Comparison of ENCODE assay signal across 28 cellular contexts in genomic region chr2:2837768-2838547, GRCh38.
A peak's percentile ranks its signal among the peaks of the same experiment; 100 is the strongest.
DNase-seq lines count a peak whose midpoint lies in the region; ATAC-seq and TF ChIP-seq lines count a peak whose summit lies in the region.
"Had no signal": no experiment of that assay in that cellular context is flagged by ENCODE, and none has a peak within 500 bp of the region (broad histone marks: within the 10 kb centered on the region; RNA-seq: fewer than 3 reads in every experiment).

No MANE protein-coding gene starts in this region.

- H3K36me3 ChIP-seq in BLaER1 = no peaks in the 10 kb centered on the region
- H3K36me3 ChIP-seq: BLaER1 treated with 17β-estradiol and CSF1 and Interleukin-3, amounts not matched to agents 10 nM and 100 nM; gastroesophageal sphincter had no signal

- no peak overlapping the region for H4K5ac ChIP-seq in H9 (ENCODE audit: insufficient read length, low read depth, low read length)

- no peak overlapping the region for H2BK5ac ChIP-seq in H9 (ENCODE audit: insufficient read length, low read length)

- H2BK120ac ChIP-seq in H9 (ENCODE audit: low read depth, low read length, poor library complexity, severe bottlenecking) = no peak overlapping the region

- H4K91ac ChIP-seq in H9 (ENCODE audit: insufficient read length, low read depth, low read length) = no peak overlapping the region

- H3K9me3 ChIP-seq in BLaER1 (no peaks in the 10 kb centered on the region), H9 (ENCODE audit: control insufficient read depth, low read depth, low read length) (no peaks in the 10 kb centered on the region)
- H3K9me3 ChIP-seq: BLaER1 treated with 17β-estradiol and CSF1 and Interleukin-3, amounts not matched to agents 10 nM and 100 nM; body of pancreas; gastroesophageal sphincter had no signal

- H3K36me3 Mint-ChIP-seq in H9 (ENCODE audit: insufficient read depth in 1 of 3, low read depth in 3 of 3) (no peaks in the 10 kb centered on the region), glutamatergic neuron (ENCODE audit: unreplicated experiment) (peaks cover 7% of the 10 kb centered on the region)

- H2BK20ac ChIP-seq in H9 (ENCODE audit: low read depth, low read length, poor library complexity, severe bottlenecking) = no peak overlapping the region

- H2BK15ac ChIP-seq in H9 (ENCODE audit: low read depth, low read length) = no peak overlapping the region

- H3K14ac ChIP-seq in H9 (ENCODE audit: insufficient read depth, low read length) = no peak overlapping the region; the same call in 1 of the 2 replicates

- H3K27ac ChIP-seq in BLaER1 (no peak overlapping the region), H9 (ENCODE audit: insufficient read length, low read depth, low read length) (no peak overlapping the region)
- H3K27ac ChIP-seq: BLaER1 treated with 17β-estradiol and CSF1 and Interleukin-3, amounts not matched to agents 10 nM and 100 nM; body of pancreas; gastroesophageal sphincter; VCaP had no signal

- H3K27me3 Mint-ChIP-seq in H9 (ENCODE audit: low read depth) = peaks cover 10% of the 10 kb centered on the region
- H3K27me3 Mint-ChIP-seq in glutamatergic neuron (ENCODE audit: unreplicated experiment) = peaks cover 6% of the 10 kb centered on the region
- H3K27me3 Mint-ChIP-seq: stimulated activated naive CD8-positive, alpha-beta T cell treated with anti-CD3 and anti-CD28 coated beads, Interleukin-15, Interleukin-2, amounts not matched to agents 100 ng/mL and 50 ng/mL, for 24 hours had no signal

- H3K9me3 Mint-ChIP-seq in H9 (no peaks in the 10 kb centered on the region; a peak in 1 of 5 replicates), glutamatergic neuron (ENCODE audit: unreplicated experiment) (peaks cover 7% of the 10 kb centered on the region)
- H3K9me3 Mint-ChIP-seq: activated naive CD4-positive, alpha-beta T cell treated with anti-CD3 and anti-CD28 coated beads for 36 hours; stimulated activated naive CD8-positive, alpha-beta T cell treated with anti-CD3 and anti-CD28 coated beads, Interleukin-15, Interleukin-2, amounts not matched to agents 100 ng/mL and 50 ng/mL, for 24 hours had no signal

- H3K4me1 ChIP-seq in BLaER1 = peaks cover 42% of the 10 kb centered on the region
- no peaks in the 10 kb centered on the region for H3K4me1 ChIP-seq in H9 (ENCODE audit: insufficient read depth, low read length)
- H3K4me1 ChIP-seq: body of pancreas, gastroesophageal sphincter had no signal

- ATAC-seq in GM19324 (IDR thresholded peaks at IDR 0.05; ENCODE audit: low FRiP score, unreplicated experiment) = no peak
- ATAC-seq: body of pancreas, gastroesophageal sphincter had no signal

- H3K18ac ChIP-seq in H9 (ENCODE audit: insufficient read length, low read depth, low read length) = no peak overlapping the region

- no peak for TF ChIP-seq CTCF in H9 (conservative IDR thresholded peaks at IDR 0.05)
- TF ChIP-seq CTCF in glutamatergic neuron (IDR thresholded peaks at IDR 0.05; ENCODE audit: partially characterized antibody, unreplicated experiment) = no peak

- no peaks in the 10 kb centered on the region for H3K23me2 ChIP-seq in H9 (ENCODE audit: insufficient read length, low read depth, low read length, poor library complexity, severe bottlenecking)

- H3K4me3 ChIP-seq in BLaER1 = no peak overlapping the region
- H3K4me3 ChIP-seq: BLaER1 treated with 17β-estradiol and CSF1 and Interleukin-3, amounts not matched to agents 10 nM and 100 nM; body of pancreas; gastroesophageal sphincter; smooth muscle cell had no signal

- H2AK5ac ChIP-seq in H9 (ENCODE audit: insufficient read length, low read length) = no peak overlapping the region

- H3K4me3 Mint-ChIP-seq in H9 (no peak overlapping the region), glutamatergic neuron (ENCODE audit: unreplicated experiment) (no peak overlapping the region)
- H3K4me3 Mint-ChIP-seq: activated naive CD4-positive, alpha-beta T cell treated with anti-CD3 and anti-CD28 coated beads for 36 hours; stimulated activated naive CD8-positive, alpha-beta T cell treated with anti-CD3 and anti-CD28 coated beads, Interleukin-15, Interleukin-2, amounts not matched to agents 100 ng/mL and 50 ng/mL, for 24 hours had no signal

- H3K4me1 Mint-ChIP-seq in H9 (peaks cover 10 to 14% of the 10 kb centered on the region in 2 experiments), glutamatergic neuron (ENCODE audit: low read depth, unreplicated experiment) (peaks cover 5% of the 10 kb centered on the region)

- WGBS in H9 (ENCODE audit: extremely low coverage, insufficient read length, low lambda C conversion rate) = no CpG with 5 or more reads among the region's 15 CpGs

- H3K56ac ChIP-seq in H9 (ENCODE audit: insufficient read length, low read depth, low read length) = no peak overlapping the region

- no peak overlapping the region for H3K23ac ChIP-seq in H9 (ENCODE audit: insufficient read length, low read depth, low read length)

- H3K9ac ChIP-seq in BLaER1 = no peak overlapping the region
- no peak overlapping the region for H3K9ac ChIP-seq in H9 (ENCODE audit: extremely low read depth, insufficient read length, low read length)
- H3K9ac ChIP-seq: BLaER1 treated with 17β-estradiol and CSF1 and Interleukin-3, amounts not matched to agents 10 nM and 100 nM had no signal

- no peak overlapping the region for H3T11ph ChIP-seq in H9 (ENCODE audit: low read length)

- no peaks in the 10 kb centered on the region for H3K79me2 ChIP-seq in H9 (ENCODE audit: insufficient read depth, low read length)

- H3K27me3 ChIP-seq in BLaER1 (no peaks in the 10 kb centered on the region), H9 (ENCODE audit: insufficient read depth, low read length) (no peaks in the 10 kb centered on the region)
- H3K27me3 ChIP-seq: BLaER1 treated with 17β-estradiol and CSF1 and Interleukin-3, amounts not matched to agents 10 nM and 100 nM; body of pancreas; gastroesophageal sphincter had no signal

- no peak overlapping the region for H2AFZ ChIP-seq in H9 (ENCODE audit: low read length)

- no peak overlapping the region for H3K4ac ChIP-seq in H9 (ENCODE audit: low read depth, low read length)

- no peak overlapping the region for H2BK12ac ChIP-seq in H9 (ENCODE audit: insufficient read length, low read depth, low read length)

- H3K79me1 ChIP-seq in H9 (ENCODE audit: insufficient read depth, low read depth, low read length, poor library complexity, severe bottlenecking) = no peaks in the 10 kb centered on the region

- DNase-seq in H9 (no peak), ecto neural progenitor cell (ENCODE audit: low spot score) (peak; percentile 28), occipital lobe (lab: John Stamatoyannopoulos, UW) (peak; percentile 37), glutamatergic neuron (no peak), NCI-H774 (lab: John Stamatoyannopoulos, UW) (no peak)
- DNase-seq: activated CD4-positive, alpha-beta T cell treated with anti-CD3 and anti-CD28 coated beads, Interleukin-2, amount 50 U/mL, for 1 hour; activated naive CD4-positive, alpha-beta T cell treated with anti-CD3 and anti-CD28 coated beads for 36 hours; body of pancreas; COR-L47; DMS53; effector CD4-positive, alpha-beta T cell; hippocampal formation; Karpas-422; mammary epithelial cell; NCI-H146; NCI-H2107; NCI-H82; right cardiac atrium; SIG-M5; stimulated activated CD4-positive, alpha-beta T cell treated with anti-CD3 and anti-CD28 coated beads, Interleukin-1b, Interleukin-23, amount 100 ng/mL, for 48 hours; T1000 had no signal

- H3K27ac Mint-ChIP-seq in H9 = peak overlapping the region in 2 of 3 experiments; percentile 44 to 48; a peak in 3 of 7 replicates
- no peak overlapping the region for H3K27ac Mint-ChIP-seq in glutamatergic neuron (ENCODE audit: unreplicated experiment)
- H3K27ac Mint-ChIP-seq: activated naive CD4-positive, alpha-beta T cell treated with anti-CD3 and anti-CD28 coated beads for 36 hours had no signal

- H3K4me2 ChIP-seq in BLaER1 (peak overlapping the region; percentile 1; the same call in 1 of the 2 replicates), H9 (ENCODE audit: insufficient read depth, insufficient read length, low read length) (no peak overlapping the region)
- H3K4me2 ChIP-seq: smooth muscle cell had no signal

- no peak overlapping the region for H4K8ac ChIP-seq in H9 (replicated peaks; ENCODE audit: insufficient read length, low read depth, low read length)

- H4K20me1 ChIP-seq in BLaER1 (peaks cover 11% of the 10 kb centered on the region), H9 (ENCODE audit: control insufficient read depth, insufficient read depth, insufficient read length) (no peaks in the 10 kb centered on the region)

Comparison
In these comparisons a context has a peak if more than half of its experiments do, and no peak if none do; other contexts are left out.
1. DNase-seq: peak in ecto neural progenitor cell (single experiment) and occipital lobe (single experiment); none in H9 (single experiment), glutamatergic neuron (single experiment) and NCI-H774 (single experiment).